ENCODE assay signal across 8 cellular contexts in genomic region chr7:101058355-101058754, GRCh38. TPM values are rescaled to one million over a fixed set of nuclear protein-coding genes. Genes with fewer than 3 reads are reported as not detected.
DNase-seq lines count a peak whose midpoint lies in the region; ATAC-seq, FAIRE-seq and TF ChIP-seq lines count a peak whose summit lies in the region.

No MANE protein-coding gene starts in this region.

- TF ChIP-seq POLR2A in prostate gland (IDR thresholded peaks at IDR 0.05), result no peak

- no peak for ATAC-seq in activated T-cell treated with anti-CD3 and anti-CD28 coated beads, Interleukin-2, amount 50 U/mL, for 72 hours (replicated peaks in 1 of 2)

- no peaks in the 10 kb centered on the region for H3K9me3 Mint-ChIP-seq in activated T-cell treated with anti-CD3 and anti-CD28 coated beads, Interleukin-2, amount 50 U/mL, for 72 hours

- in situ Hi-C loops in Caki2 (cut with HindIII; ENCODE audit: low pct_unique_long_range_greater_than_20kb, low sequenced_read_pairs), result no loop called here

- no peaks in the 10 kb centered on the region for H3K4me1 ChIP-seq in prostate gland (replicated peaks)

- H3K27me3 ChIP-seq in prostate gland (replicated peaks; ENCODE audit: insufficient read depth), result peaks cover 3% of the 10 kb centered on the region

- no peak for TF ChIP-seq CTCF in prostate gland (IDR thresholded peaks at IDR 0.05)

- H3K27me3 Mint-ChIP-seq in activated T-cell treated with anti-CD3 and anti-CD28 coated beads, Interleukin-2, amount 50 U/mL, for 72 hours (ENCODE audit: low read depth), result peaks cover 43% of the 10 kb centered on the region

- intact Hi-C loops in prostate gland (cut with DNase I), result loop anchor here (5.0 kb wide), 1 partner anchor 91 kb away; the partner anchor contains the start of gene MUC12

- no peak overlapping the region for H3K4me3 ChIP-seq in prostate gland

- no peaks in the 10 kb centered on the region for H3K9me3 ChIP-seq in prostate gland

- H3K27ac Mint-ChIP-seq in activated T-cell treated with anti-CD3 and anti-CD28 coated beads, Interleukin-2, amount 50 U/mL, for 72 hours, result no peak overlapping the region

- H3K36me3 ChIP-seq in prostate gland, result no peaks in the 10 kb centered on the region

- no peaks in the 10 kb centered on the region for H3K4me1 Mint-ChIP-seq in activated T-cell treated with anti-CD3 and anti-CD28 coated beads, Interleukin-2, amount 50 U/mL, for 72 hours (ENCODE audit: low read depth)

- peak; percentile 54 for DNase-seq in Caki2 (ENCODE audit: low read depth)
- peak; percentile 60 for DNase-seq in NOMO-1 treated with DMSO at 0.1 percent for 48 hours (lab: John Stamatoyannopoulos, UW; ENCODE audit: unreplicated experiment)
- DNase-seq in activated T-cell treated with anti-CD3 and anti-CD28 coated beads, Interleukin-2, amount 50 U/mL, for 72 hours, result peak; percentile 50 to 55
- DNase-seq in frontal cortex (ENCODE audit: low spot score in 2 of 2), result peak; percentile 39 to 43
- DNase-seq in prostate gland (ENCODE audit: low spot score), result peak; percentile 24
- no peak for DNase-seq in NCI-H69 (lab: John Stamatoyannopoulos, UW)
- DNase-seq in COR-L47 (lab: John Stamatoyannopoulos, UW), result no peak
- DNase-seq in NCI-H2081 treated with DMSO at 0.1 percent for 48 hours (lab: John Stamatoyannopoulos, UW), result no peak

- no peak overlapping the region for H3K4me3 Mint-ChIP-seq in activated T-cell treated with anti-CD3 and anti-CD28 coated beads, Interleukin-2, amount 50 U/mL, for 72 hours

- no peak for FAIRE-seq in frontal cortex (lab: Jason Lieb, UNC)

- no peak overlapping the region for H3K27ac ChIP-seq in prostate gland

- WGBS in prostate gland, result 19% methylated on average over 9 of the region's 9 CpGs

- H3K36me3 Mint-ChIP-seq in activated T-cell treated with anti-CD3 and anti-CD28 coated beads, Interleukin-2, amount 50 U/mL, for 72 hours (ENCODE audit: insufficient read depth in 2 of 2), result no peaks in the 10 kb centered on the region

RNA-seq across cellular contexts. Expression of gene TRIM56, which starts 26.9 kb away (rescaled TPM):
- total RNA-seq in Caki2 (2014; rRNA removed; shearing (Covaris generic); ENCODE audit: low replicate concordance), result 4.1 and 6.8 TPM in 2 replicates
- 10 to 100 TPM; 44.5 to 50.2 TPM for total RNA-seq in activated T-cell treated with anti-CD3 and anti-CD28 coated beads, Interleukin-2, amount 50 U/mL, for 72 hours
- total RNA-seq in frontal cortex (0.82 TPM), prostate gland (10 to 100 TPM; 32.0 to 36.1 TPM)

RNA-seq across cellular contexts. Expression of gene MUC17, which starts 38.5 kb away (rescaled TPM):
- not detected in 2 replicates for total RNA-seq in Caki2 (2014; rRNA removed; shearing (Covaris generic); ENCODE audit: low replicate concordance)
- not detected for total RNA-seq in activated T-cell treated with anti-CD3 and anti-CD28 coated beads, Interleukin-2, amount 50 U/mL, for 72 hours
- total RNA-seq in frontal cortex (not detected), prostate gland (under 1 TPM in 1 of 2 donors, not detected in 1; 0.23 TPM)

Comparison
In these comparisons a context has a peak if more than half of its experiments do, and no peak if none do; other contexts are left out.
1. DNase-seq: peak in Caki2 (single experiment), NOMO-1 treated with DMSO at 0.1 percent for 48 hours (single experiment), activated T-cell treated with anti-CD3 and anti-CD28 coated beads, Interleukin-2, amount 50 U/mL, for 72 hours (2 of 2), frontal cortex (2 of 2) and prostate gland (single experiment); none in NCI-H69 (single experiment), COR-L47 (single experiment) and NCI-H2081 treated with DMSO at 0.1 percent for 48 hours (single experiment).